ENCODE assay signal across 1 cellular context in the genomic region with DNA sequence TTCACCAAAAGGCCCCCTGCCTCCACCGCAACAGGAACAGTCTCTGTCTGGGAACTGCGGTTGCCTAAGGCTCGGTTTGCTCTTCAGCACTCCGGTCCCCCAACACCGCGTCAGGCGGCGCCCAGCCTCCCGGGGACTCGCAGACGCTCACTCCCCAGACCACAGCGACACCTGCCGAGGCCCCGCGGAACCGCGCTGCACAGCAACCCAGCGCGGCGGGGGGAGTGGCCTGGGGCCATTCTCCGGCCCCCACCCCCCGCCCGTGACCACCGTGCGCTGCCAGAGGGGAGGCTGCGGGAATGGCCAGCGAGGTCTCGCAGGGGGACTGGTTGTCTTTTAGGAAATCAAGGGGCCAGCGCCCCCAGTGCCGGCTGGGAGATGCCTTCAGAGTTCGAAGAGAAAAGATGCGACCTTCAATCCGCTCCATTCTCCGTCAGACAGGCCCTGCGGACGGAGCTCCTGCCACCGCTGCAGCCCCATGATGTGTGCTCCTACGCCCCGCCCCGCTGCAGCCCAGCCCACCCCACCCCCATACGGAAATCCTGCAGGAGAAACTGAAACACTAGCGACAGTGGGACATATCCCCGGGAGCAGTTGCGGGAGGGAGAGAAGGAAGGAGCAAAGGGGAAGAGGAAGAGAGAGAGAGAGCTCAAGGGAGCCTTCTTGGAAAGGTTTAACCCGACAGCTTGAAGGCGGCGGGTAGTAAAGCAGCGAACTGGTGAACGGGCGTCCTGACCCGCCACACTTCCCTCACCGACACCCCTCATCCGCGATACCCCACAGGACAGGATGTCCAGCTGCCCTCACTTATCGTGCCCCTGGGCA.
TF ChIP-seq lines count a peak whose summit lies in the region.

No MANE protein-coding gene starts in this region.

TF ChIP-seq in HEK293, 187 proteins besides CTCF, POLR2A, EP300 and RAD21 (continued from another document and continues in another):
- TF ChIP-seq YY2 (tag by site-specific recombination; IDR thresholded peaks at IDR 0.05) = no peak
- no peak for TF ChIP-seq ZNF48 (tag by site-specific recombination; IDR thresholded peaks at IDR 0.05)
- TF ChIP-seq ZNF155 (tag by site-specific recombination; IDR thresholded peaks at IDR 0.05) = no peak
- TF ChIP-seq ZNF223 (tag by site-specific recombination; IDR thresholded peaks at IDR 0.05) = no peak
- TF ChIP-seq GLIS2 (tag by site-specific recombination; IDR thresholded peaks at IDR 0.05) = peak; percentile 92
- no peak for TF ChIP-seq ZNF777 (tag by site-specific recombination; IDR thresholded peaks at IDR 0.05; ENCODE audit: borderline replicate concordance)
- no peak for TF ChIP-seq HOXD13 (CRISPR knock-in tag; IDR thresholded peaks at IDR 0.05; ENCODE audit: borderline replicate concordance)
- no peak for TF ChIP-seq ZNF585B (tag by site-specific recombination; IDR thresholded peaks at IDR 0.05)
- peak; percentile 73; the same call in 1 of the 2 replicates for TF ChIP-seq BCL11A (tag by site-specific recombination; IDR thresholded peaks at IDR 0.05; ENCODE audit: low read depth)
- TF ChIP-seq, protein P1, sequence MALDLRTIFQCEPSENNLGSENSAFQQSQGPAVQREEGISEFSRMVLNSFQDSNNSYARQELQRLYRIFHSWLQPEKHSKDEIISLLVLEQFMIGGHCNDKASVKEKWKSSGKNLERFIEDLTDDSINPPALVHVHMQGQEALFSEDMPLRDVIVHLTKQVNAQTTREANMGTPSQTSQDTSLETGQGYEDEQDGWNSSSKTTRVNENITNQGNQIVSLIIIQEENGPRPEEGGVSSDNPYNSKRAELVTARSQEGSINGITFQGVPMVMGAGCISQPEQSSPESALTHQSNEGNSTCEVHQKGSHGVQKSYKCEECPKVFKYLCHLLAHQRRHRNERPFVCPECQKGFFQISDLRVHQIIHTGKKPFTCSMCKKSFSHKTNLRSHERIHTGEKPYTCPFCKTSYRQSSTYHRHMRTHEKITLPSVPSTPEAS (tag by site-specific recombination; IDR thresholded peaks at IDR 0.05) = peak; percentile 28; the same call in 1 of the 2 replicates
- TF ChIP-seq, protein P2, sequence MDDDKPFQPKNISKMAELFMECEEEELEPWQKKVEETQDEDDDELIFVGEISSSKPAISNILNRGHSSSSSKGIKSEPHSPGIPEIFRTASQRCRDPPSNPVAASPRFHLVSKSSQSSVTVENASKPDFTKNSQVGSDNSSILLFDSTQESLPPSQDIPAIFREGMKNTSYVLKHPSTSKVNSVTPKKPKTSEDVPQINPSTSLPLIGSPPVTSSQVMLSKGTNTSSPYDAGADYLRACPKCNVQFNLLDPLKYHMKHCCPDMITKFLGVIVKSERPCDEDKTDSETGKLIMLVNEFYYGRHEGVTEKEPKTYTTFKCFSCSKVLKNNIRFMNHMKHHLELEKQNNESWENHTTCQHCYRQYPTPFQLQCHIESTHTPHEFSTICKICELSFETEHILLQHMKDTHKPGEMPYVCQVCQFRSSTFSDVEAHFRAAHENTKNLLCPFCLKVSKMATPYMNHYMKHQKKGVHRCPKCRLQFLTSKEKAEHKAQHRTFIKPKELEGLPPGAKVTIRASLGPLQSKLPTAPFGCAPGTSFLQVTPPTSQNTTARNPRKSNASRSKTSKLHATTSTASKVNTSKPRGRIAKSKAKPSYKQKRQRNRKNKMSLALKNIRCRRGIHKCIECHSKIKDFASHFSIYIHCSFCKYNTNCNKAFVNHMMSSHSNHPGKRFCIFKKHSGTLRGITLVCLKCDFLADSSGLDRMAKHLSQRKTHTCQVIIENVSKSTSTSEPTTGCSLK (tag by site-specific recombination; IDR thresholded peaks at IDR 0.05) = no peak
- no peak for TF ChIP-seq ZNF626 (tag by site-specific recombination; IDR thresholded peaks at IDR 0.05)
- TF ChIP-seq ZNF157 (tag by site-specific recombination; IDR thresholded peaks at IDR 0.05) = no peak
- TF ChIP-seq SP3 (tag by site-specific recombination; IDR thresholded peaks at IDR 0.05) = peak; percentile 63
- no peak for TF ChIP-seq RBAK (tag by site-specific recombination; IDR thresholded peaks at IDR 0.05)
- no peak for TF ChIP-seq ZNF184 (tag by site-specific recombination; IDR thresholded peaks at IDR 0.05)
- TF ChIP-seq ZNF747 (tag by site-specific recombination; IDR thresholded peaks at IDR 0.05) = no peak
- no peak for TF ChIP-seq ZNF549 (tag by site-specific recombination; IDR thresholded peaks at IDR 0.05)
- peak; percentile 78 for TF ChIP-seq ZBTB48 (tag by site-specific recombination; IDR thresholded peaks at IDR 0.05)
- no peak for TF ChIP-seq ZNF311 (tag by site-specific recombination; IDR thresholded peaks at IDR 0.05; ENCODE audit: borderline replicate concordance)
- peak; percentile 59 for TF ChIP-seq ZEB2 (tag by site-specific recombination; IDR thresholded peaks at IDR 0.05)
- no peak for TF ChIP-seq ZNF707 (tag by site-specific recombination; IDR thresholded peaks at IDR 0.05)
- TF ChIP-seq, protein P3, sequence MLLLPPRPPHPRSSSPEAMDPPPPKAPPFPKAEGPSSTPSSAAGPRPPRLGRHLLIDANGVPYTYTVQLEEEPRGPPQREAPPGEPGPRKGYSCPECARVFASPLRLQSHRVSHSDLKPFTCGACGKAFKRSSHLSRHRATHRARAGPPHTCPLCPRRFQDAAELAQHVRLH (tag by site-specific recombination; IDR thresholded peaks at IDR 0.05) = no peak
- TF ChIP-seq ZNF174 (tag by site-specific recombination; IDR thresholded peaks at IDR 0.05) = no peak
- TF ChIP-seq, protein P4, sequence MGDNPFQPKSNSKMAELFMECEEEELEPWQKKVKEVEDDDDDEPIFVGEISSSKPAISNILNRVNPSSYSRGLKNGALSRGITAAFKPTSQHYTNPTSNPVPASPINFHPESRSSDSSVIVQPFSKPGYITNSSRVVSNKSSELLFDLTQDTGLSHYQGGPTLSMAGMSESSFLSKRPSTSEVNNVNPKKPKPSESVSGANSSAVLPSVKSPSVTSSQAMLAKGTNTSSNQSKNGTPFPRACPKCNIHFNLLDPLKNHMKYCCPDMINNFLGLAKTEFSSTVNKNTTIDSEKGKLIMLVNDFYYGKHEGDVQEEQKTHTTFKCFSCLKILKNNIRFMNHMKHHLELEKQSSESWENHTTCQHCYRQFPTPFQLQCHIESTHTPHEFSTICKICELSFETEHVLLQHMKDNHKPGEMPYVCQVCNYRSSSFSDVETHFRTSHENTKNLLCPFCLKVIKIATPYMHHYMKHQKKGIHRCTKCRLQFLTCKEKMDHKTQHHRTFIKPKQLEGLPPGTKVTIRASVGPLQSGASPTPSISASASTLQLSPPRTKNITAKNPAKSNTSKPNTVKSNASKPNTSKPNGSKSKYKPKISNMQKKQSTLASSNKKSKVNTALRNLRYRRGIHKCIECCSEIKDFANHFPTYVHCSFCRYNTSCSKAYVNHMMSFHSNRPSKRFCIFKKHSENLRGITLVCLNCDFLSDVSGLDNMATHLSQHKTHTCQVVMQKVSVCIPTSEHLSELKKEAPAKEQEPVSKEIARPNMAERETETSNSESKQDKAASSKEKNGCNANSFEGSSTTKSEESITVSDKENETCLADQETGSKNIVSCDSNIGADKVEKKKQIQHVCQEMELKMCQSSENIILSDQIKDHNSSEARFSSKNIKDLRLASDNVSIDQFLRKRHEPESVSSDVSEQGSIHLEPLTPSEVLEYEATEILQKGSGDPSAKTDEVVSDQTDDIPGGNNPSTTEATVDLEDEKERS (tag by site-specific recombination; IDR thresholded peaks at IDR 0.05) = no peak
- peak; percentile 99 for TF ChIP-seq ZNF341 (tag by site-specific recombination; IDR thresholded peaks at IDR 0.05; ENCODE audit: low read depth)
- TF ChIP-seq ZNF132 (tag by site-specific recombination; IDR thresholded peaks at IDR 0.05; ENCODE audit: borderline replicate concordance) = no peak
- TF ChIP-seq BCL11B (tag by site-specific recombination; IDR thresholded peaks at IDR 0.05; ENCODE audit: low read depth) = 0 out of 2 replicates have a peak, but pooled peaks have one; percentile 46
- no peak for TF ChIP-seq ZNF677 (tag by site-specific recombination; IDR thresholded peaks at IDR 0.05)
- TF ChIP-seq ZFHX2 (tag by site-specific recombination; conservative IDR thresholded peaks at IDR 0.05) = no peak
- no peak for TF ChIP-seq ZNF558 (tag by site-specific recombination; IDR thresholded peaks at IDR 0.05)
- TF ChIP-seq, protein P5, sequence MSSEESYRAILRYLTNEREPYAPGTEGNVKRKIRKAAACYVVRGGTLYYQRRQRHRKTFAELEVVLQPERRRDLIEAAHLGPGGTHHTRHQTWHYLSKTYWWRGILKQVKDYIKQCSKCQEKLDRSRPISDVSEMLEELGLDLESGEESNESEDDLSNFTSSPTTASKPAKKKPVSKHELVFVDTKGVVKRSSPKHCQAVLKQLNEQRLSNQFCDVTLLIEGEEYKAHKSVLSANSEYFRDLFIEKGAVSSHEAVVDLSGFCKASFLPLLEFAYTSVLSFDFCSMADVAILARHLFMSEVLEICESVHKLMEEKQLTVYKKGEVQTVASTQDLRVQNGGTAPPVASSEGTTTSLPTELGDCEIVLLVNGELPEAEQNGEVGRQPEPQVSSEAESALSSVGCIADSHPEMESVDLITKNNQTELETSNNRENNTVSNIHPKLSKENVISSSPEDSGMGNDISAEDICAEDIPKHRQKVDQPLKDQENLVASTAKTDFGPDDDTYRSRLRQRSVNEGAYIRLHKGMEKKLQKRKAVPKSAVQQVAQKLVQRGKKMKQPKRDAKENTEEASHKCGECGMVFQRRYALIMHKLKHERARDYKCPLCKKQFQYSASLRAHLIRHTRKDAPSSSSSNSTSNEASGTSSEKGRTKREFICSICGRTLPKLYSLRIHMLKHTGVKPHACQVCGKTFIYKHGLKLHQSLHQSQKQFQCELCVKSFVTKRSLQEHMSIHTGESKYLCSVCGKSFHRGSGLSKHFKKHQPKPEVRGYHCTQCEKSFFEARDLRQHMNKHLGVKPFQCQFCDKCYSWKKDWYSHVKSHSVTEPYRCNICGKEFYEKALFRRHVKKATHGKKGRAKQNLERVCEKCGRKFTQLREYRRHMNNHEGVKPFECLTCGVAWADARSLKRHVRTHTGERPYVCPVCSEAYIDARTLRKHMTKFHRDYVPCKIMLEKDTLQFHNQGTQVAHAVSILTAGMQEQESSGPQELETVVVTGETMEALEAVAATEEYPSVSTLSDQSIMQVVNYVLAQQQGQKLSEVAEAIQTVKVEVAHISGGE (tag by site-specific recombination; conservative IDR thresholded peaks at IDR 0.05; ENCODE audit: low read depth) = no peak
- TF ChIP-seq ZNF175 (tag by site-specific recombination; IDR thresholded peaks at IDR 0.05) = no peak
- TF ChIP-seq ZBTB8A (tag by site-specific recombination; IDR thresholded peaks at IDR 0.05) = no peak
- no peak for TF ChIP-seq OVOL3 (tag by site-specific recombination; IDR thresholded peaks at IDR 0.05)
- TF ChIP-seq ZNF473 (tag by site-specific recombination; IDR thresholded peaks at IDR 0.05) = no peak
- TF ChIP-seq ZNF623 (tag by site-specific recombination; IDR thresholded peaks at IDR 0.05) = no peak
- TF ChIP-seq ZNF350 (tag by site-specific recombination; IDR thresholded peaks at IDR 0.05) = no peak
- TF ChIP-seq, protein P6, sequence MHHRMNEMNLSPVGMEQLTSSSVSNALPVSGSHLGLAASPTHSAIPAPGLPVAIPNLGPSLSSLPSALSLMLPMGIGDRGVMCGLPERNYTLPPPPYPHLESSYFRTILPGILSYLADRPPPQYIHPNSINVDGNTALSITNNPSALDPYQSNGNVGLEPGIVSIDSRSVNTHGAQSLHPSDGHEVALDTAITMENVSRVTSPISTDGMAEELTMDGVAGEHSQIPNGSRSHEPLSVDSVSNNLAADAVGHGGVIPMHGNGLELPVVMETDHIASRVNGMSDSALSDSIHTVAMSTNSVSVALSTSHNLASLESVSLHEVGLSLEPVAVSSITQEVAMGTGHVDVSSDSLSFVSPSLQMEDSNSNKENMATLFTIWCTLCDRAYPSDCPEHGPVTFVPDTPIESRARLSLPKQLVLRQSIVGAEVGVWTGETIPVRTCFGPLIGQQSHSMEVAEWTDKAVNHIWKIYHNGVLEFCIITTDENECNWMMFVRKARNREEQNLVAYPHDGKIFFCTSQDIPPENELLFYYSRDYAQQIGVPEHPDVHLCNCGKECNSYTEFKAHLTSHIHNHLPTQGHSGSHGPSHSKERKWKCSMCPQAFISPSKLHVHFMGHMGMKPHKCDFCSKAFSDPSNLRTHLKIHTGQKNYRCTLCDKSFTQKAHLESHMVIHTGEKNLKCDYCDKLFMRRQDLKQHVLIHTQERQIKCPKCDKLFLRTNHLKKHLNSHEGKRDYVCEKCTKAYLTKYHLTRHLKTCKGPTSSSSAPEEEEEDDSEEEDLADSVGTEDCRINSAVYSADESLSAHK (tag by site-specific recombination; IDR thresholded peaks at IDR 0.05) = peak; percentile 38; the same call in 1 of the 2 replicates
- no peak for TF ChIP-seq ZNF211 (tag by site-specific recombination; IDR thresholded peaks at IDR 0.05; ENCODE audit: low read depth)
- no peak for TF ChIP-seq ZNF664 (tag by site-specific recombination; IDR thresholded peaks at IDR 0.05)
- TF ChIP-seq, protein P7, sequence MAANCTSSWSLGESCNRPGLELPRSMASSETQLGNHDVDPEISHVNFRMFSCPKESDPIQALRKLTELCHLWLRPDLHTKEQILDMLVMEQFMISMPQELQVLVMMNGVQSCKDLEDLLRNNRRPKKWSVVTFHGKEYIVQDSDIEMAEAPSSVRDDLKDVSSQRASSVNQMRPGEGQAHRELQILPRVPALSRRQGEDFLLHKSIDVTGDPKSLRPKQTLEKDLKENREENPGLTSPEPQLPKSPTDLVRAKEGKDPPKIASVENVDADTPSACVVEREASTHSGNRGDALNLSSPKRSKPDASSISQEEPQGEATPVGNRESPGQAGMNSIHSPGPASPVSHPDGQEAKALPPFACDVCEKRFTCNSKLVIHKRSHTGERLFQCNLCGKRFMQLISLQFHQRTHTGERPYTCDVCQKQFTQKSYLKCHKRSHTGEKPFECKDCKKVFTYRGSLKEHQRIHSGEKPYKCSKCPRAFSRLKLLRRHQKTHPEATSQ (tag by site-specific recombination; IDR thresholded peaks at IDR 0.05) = no peak
- no peak for TF ChIP-seq ZNF530 (tag by site-specific recombination; IDR thresholded peaks at IDR 0.05; ENCODE audit: low read depth)
- no peak for TF ChIP-seq ZNF544 (tag by site-specific recombination; IDR thresholded peaks at IDR 0.05)
- TF ChIP-seq ZNF658 (tag by site-specific recombination; IDR thresholded peaks at IDR 0.05) = no peak
- TF ChIP-seq, protein P8, sequence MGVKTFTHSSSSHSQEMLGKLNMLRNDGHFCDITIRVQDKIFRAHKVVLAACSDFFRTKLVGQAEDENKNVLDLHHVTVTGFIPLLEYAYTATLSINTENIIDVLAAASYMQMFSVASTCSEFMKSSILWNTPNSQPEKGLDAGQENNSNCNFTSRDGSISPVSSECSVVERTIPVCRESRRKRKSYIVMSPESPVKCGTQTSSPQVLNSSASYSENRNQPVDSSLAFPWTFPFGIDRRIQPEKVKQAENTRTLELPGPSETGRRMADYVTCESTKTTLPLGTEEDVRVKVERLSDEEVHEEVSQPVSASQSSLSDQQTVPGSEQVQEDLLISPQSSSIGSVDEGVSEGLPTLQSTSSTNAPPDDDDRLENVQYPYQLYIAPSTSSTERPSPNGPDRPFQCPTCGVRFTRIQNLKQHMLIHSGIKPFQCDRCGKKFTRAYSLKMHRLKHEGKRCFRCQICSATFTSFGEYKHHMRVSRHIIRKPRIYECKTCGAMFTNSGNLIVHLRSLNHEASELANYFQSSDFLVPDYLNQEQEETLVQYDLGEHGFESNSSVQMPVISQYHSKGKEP (tag by site-specific recombination; IDR thresholded peaks at IDR 0.05) = no peak
- TF ChIP-seq PRDM1 (tag by site-specific recombination; IDR thresholded peaks at IDR 0.05) = no peak
- no peak for TF ChIP-seq ZNF768 (tag by site-specific recombination; IDR thresholded peaks at IDR 0.05)
- no peak for TF ChIP-seq ZNF221 (tag by site-specific recombination; IDR thresholded peaks at IDR 0.05; ENCODE audit: borderline replicate concordance)
- TF ChIP-seq TCF7L2 (IDR thresholded peaks at IDR 0.05; ENCODE audit: borderline replicate concordance, low read depth, low read length) = no peak
- TF ChIP-seq ZNF302 (tag by site-specific recombination; IDR thresholded peaks at IDR 0.05; ENCODE audit: low read depth) = no peak
